ENCODE assay signal across 22 cellular contexts in genomic region chr2:150063950-150064549, GRCh38.
DNase-seq lines count a peak whose midpoint lies in the region; TF ChIP-seq lines count a peak whose summit lies in the region.
"Had no signal": no experiment of that assay in that cellular context is flagged by ENCODE, and none has a peak within 500 bp of the region (broad histone marks: within the 10 kb centered on the region; RNA-seq: fewer than 3 reads in every experiment).

No MANE protein-coding gene starts in this region.

- no peaks in the 10 kb centered on the region for H3K27me3 ChIP-seq in H9 (ENCODE audit: insufficient read depth, low read length)
- no peaks in the 10 kb centered on the region for H3K27me3 ChIP-seq in SJSA1 (replicated peaks)
- no peaks in the 10 kb centered on the region for H3K27me3 ChIP-seq in osteoblast (ENCODE audit: insufficient read depth, low read length)
- H3K27me3 ChIP-seq: cardiac muscle cell, tibial nerve had no signal

- WGBS in H9 (ENCODE audit: extremely low coverage, insufficient read length, low lambda C conversion rate) = no CpG with 5 or more reads among the region's 6 CpGs

- H3K4me3 Mint-ChIP-seq in H9 = no peak overlapping the region
- H3K4me3 Mint-ChIP-seq: CD8-positive, alpha-beta memory T cell; stimulated activated naive CD8-positive, alpha-beta T cell treated with anti-CD3 and anti-CD28 coated beads, Interleukin-15, amount 100 ng/mL, for 72 hours had no signal

- H3K79me1 ChIP-seq in H9 (ENCODE audit: insufficient read depth, low read depth, low read length, poor library complexity, severe bottlenecking) = no peaks in the 10 kb centered on the region

- no peak overlapping the region for H3T11ph ChIP-seq in H9 (ENCODE audit: low read length)

- no peaks in the 10 kb centered on the region for H3K79me2 ChIP-seq in H9 (ENCODE audit: insufficient read depth, low read length)
- H3K79me2 ChIP-seq in osteoblast (ENCODE audit: insufficient read depth, low read length) = no peaks in the 10 kb centered on the region

- H3K9me3 ChIP-seq in H9 (ENCODE audit: control insufficient read depth, low read depth, low read length) (no peaks in the 10 kb centered on the region), SJSA1 (replicated peaks) (no peaks in the 10 kb centered on the region), osteoblast (ENCODE audit: low read depth, low read length) (no peaks in the 10 kb centered on the region)
- H3K9me3 ChIP-seq: tibial nerve had no signal

- H2AK5ac ChIP-seq in H9 (ENCODE audit: insufficient read length, low read length) = no peak overlapping the region

- peak overlapping the region; percentile 4 to 86 (median 15); a peak in 3 of 7 replicates for H3K27ac Mint-ChIP-seq in H9
- H3K27ac Mint-ChIP-seq: CD8-positive, alpha-beta memory T cell; stimulated activated naive CD8-positive, alpha-beta T cell treated with anti-CD3 and anti-CD28 coated beads, Interleukin-15, amount 100 ng/mL, for 72 hours had no signal

- H3K4me2 ChIP-seq in H9 (ENCODE audit: insufficient read depth, insufficient read length, low read length) = no peak overlapping the region
- no peak overlapping the region for H3K4me2 ChIP-seq in osteoblast (ENCODE audit: insufficient read depth, low read length)

- H3K36me3 ChIP-seq in SJSA1 = no peaks in the 10 kb centered on the region
- H3K36me3 ChIP-seq in osteoblast (ENCODE audit: insufficient read depth, low read length) = no peaks in the 10 kb centered on the region
- H3K36me3 ChIP-seq: cardiac muscle cell, tibial nerve had no signal

- H4K8ac ChIP-seq in H9 (replicated peaks; ENCODE audit: insufficient read length, low read depth, low read length) = no peak overlapping the region

- no peak overlapping the region for H2BK120ac ChIP-seq in H9 (ENCODE audit: low read depth, low read length, poor library complexity, severe bottlenecking)

- peaks cover 47 to 56% of the 10 kb centered on the region in 2 experiments for H3K4me1 Mint-ChIP-seq in H9
- H3K4me1 Mint-ChIP-seq: CD8-positive, alpha-beta memory T cell; stimulated activated naive CD8-positive, alpha-beta T cell treated with anti-CD3 and anti-CD28 coated beads, Interleukin-15, amount 100 ng/mL, for 72 hours had no signal

- H3K23ac ChIP-seq in H9 (ENCODE audit: insufficient read length, low read depth, low read length) = no peak overlapping the region

- H3K27me3 Mint-ChIP-seq in H9 (ENCODE audit: low read depth) = no peaks in the 10 kb centered on the region
- H3K27me3 Mint-ChIP-seq: CD8-positive, alpha-beta memory T cell; stimulated activated naive CD8-positive, alpha-beta T cell treated with anti-CD3 and anti-CD28 coated beads, Interleukin-15, amount 100 ng/mL, for 72 hours had no signal

- H2BK5ac ChIP-seq in H9 (ENCODE audit: insufficient read length, low read length) = no peak overlapping the region

- H3K4me3 ChIP-seq in SJSA1 (no peak overlapping the region), fibroblast of the aortic adventitia (ENCODE audit: low read depth, low read length) (no peak overlapping the region), osteoblast (ENCODE audit: insufficient read depth, low read length) (no peak overlapping the region)
- H3K4me3 ChIP-seq: cardiac muscle cell, tibial nerve had no signal

- H3K9me3 Mint-ChIP-seq in H9 = no peaks in the 10 kb centered on the region; a peak in 1 of 5 replicates

- no peak overlapping the region for H2BK20ac ChIP-seq in H9 (ENCODE audit: low read depth, low read length, poor library complexity, severe bottlenecking)

- peaks cover 0 to 4% (median 1%) of the 10 kb centered on the region in 3 experiments; a peak in 1 of 7 replicates for H3K36me3 Mint-ChIP-seq in H9 (ENCODE audit: insufficient read depth in 1 of 3, low read depth in 3 of 3)
- H3K36me3 Mint-ChIP-seq: CD8-positive, alpha-beta memory T cell had no signal

- DNase-seq in H9 (peak; percentile 62), SJSA1 (ENCODE audit: low read depth in 1 of 2, low spot score in 2 of 2) (no peak), fibroblast of the aortic adventitia (ENCODE audit: low read depth) (peak; percentile 6), osteoblast (ENCODE audit: insufficient read length, low spot score, missing footprints) (no peak), kidney tubule cell (ENCODE audit: low spot score) (no peak), middle frontal gyrus (ENCODE audit: extremely low spot score, low spot score) (no peak)
- DNase-seq in activated naive CD4-positive, alpha-beta T cell treated with Interleukin-2 at 50 U/mL for 16 hours = no peak
- DNase-seq: activated CD4-positive, alpha-beta T cell treated with anti-CD3 and anti-CD28 coated beads, Interleukin-2, amount 50 U/mL, for 1 hour; activated CD8-positive, alpha-beta memory T cell treated with anti-CD3 and anti-CD28 coated beads, Interleukin-2, amount 50 U/mL, for 4 hours; activated effector memory CD4-positive, alpha-beta T cell treated with Interleukin-2 at 50 U/mL for 16 hours; CD8-positive, alpha-beta memory T cell; hypothalamus; left colon; midbrain; NCI-H1092 treated with DMSO at 0.1 percent for 48 hours; NCI-H2107; NCI-H510A treated with DMSO at 0.1 percent for 48 hours; small intestine; stimulated activated CD4-positive, alpha-beta T cell treated with anti-CD3 and anti-CD28 coated beads, Interleukin-4, amount 100 ng/mL, for 24 hours; stimulated activated naive CD8-positive, alpha-beta T cell treated with anti-CD3 and anti-CD28 coated beads, Interleukin-15, amount 100 ng/mL, for 72 hours had no signal

- no peaks in the 10 kb centered on the region for H3K23me2 ChIP-seq in H9 (ENCODE audit: insufficient read length, low read depth, low read length, poor library complexity, severe bottlenecking)

- no peak overlapping the region for H4K91ac ChIP-seq in H9 (ENCODE audit: insufficient read length, low read depth, low read length)

- no peak overlapping the region for H3K56ac ChIP-seq in H9 (ENCODE audit: insufficient read length, low read depth, low read length)

- H3K9ac ChIP-seq in H9 (ENCODE audit: extremely low read depth, insufficient read length, low read length) = no peak overlapping the region

- H4K20me1 ChIP-seq in H9 (ENCODE audit: control insufficient read depth, insufficient read depth, insufficient read length) (no peaks in the 10 kb centered on the region), osteoblast (ENCODE audit: insufficient read depth, low read length) (no peaks in the 10 kb centered on the region)

- TF ChIP-seq CTCF in H9 (conservative IDR thresholded peaks at IDR 0.05) = no peak
- no peak for TF ChIP-seq CTCF in fibroblast of the aortic adventitia (IDR thresholded peaks at IDR 0.05; ENCODE audit: insufficient read depth, low read length)
- TF ChIP-seq CTCF in osteoblast (IDR thresholded peaks at IDR 0.05; ENCODE audit: extremely low read depth, low read depth, low read length) = no peak

- H3K14ac ChIP-seq in H9 (ENCODE audit: insufficient read depth, low read length) = no peak overlapping the region

- H2BK15ac ChIP-seq in H9 (ENCODE audit: low read depth, low read length) = no peak overlapping the region

- H4K5ac ChIP-seq in H9 (ENCODE audit: insufficient read length, low read depth, low read length) = no peak overlapping the region

- H3K4me1 ChIP-seq in H9 (ENCODE audit: insufficient read depth, low read length) (peaks cover 8% of the 10 kb centered on the region), SJSA1 (replicated peaks) (peaks cover 14% of the 10 kb centered on the region), osteoblast (ENCODE audit: insufficient read depth, low read length) (peaks cover 20% of the 10 kb centered on the region)

- no peak overlapping the region for H3K4ac ChIP-seq in H9 (ENCODE audit: low read depth, low read length)

- no peak overlapping the region for H3K18ac ChIP-seq in H9 (ENCODE audit: insufficient read length, low read depth, low read length)

- no peak overlapping the region for H2AFZ ChIP-seq in H9 (ENCODE audit: low read length)
- peak overlapping the region; percentile 69 for H2AFZ ChIP-seq in osteoblast (ENCODE audit: low read length)

- H2BK12ac ChIP-seq in H9 (ENCODE audit: insufficient read length, low read depth, low read length) = no peak overlapping the region

- H3K27ac ChIP-seq in H9 (ENCODE audit: insufficient read length, low read depth, low read length) (no peak overlapping the region), SJSA1 (peak overlapping the region; percentile 33; the same call in 1 of the 2 replicates), osteoblast (ENCODE audit: low read depth, low read length) (peak overlapping the region; percentile 56)
- H3K27ac ChIP-seq: cardiac muscle cell, tibial nerve had no signal

Comparison
In these comparisons a context has a peak if more than half of its experiments do, and no peak if none do; other contexts are left out.
1. DNase-seq: peak in H9 (single experiment) and fibroblast of the aortic adventitia (single experiment); none in SJSA1 (0 of 2), osteoblast (single experiment), kidney tubule cell (single experiment), middle frontal gyrus (single experiment) and activated naive CD4-positive, alpha-beta T cell treated with Interleukin-2 at 50 U/mL for 16 hours (single experiment).